28 cellular contexts compared by ENCODE assay signal in the genomic region with DNA sequence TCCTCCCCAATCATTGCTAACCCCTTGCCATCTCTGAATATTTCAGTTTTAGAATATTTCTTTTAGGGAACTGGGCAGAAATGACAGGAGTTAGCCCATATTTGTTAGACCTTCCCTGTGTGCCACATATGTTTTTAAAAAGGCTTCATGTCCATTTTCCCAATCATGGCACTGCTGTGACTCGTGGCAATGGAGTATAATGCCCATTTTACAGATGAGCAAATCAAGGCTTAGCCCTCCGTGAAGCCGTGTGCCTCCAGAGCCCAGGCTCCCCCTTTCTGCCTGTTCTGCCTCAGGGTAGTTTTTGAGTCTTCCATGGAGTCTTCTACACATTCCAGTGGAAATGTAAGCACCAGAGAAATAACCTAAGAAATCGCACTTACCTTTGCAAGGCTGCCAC.
A peak's percentile ranks its signal among the peaks of the same experiment; 100 is the strongest.
DNase-seq lines count a peak whose midpoint lies in the region; ATAC-seq, FAIRE-seq and TF ChIP-seq lines count a peak whose summit lies in the region.
"Had no signal": no experiment of that assay in that cellular context is flagged by ENCODE, and none has a peak within 500 bp of the region (broad histone marks: within the 10 kb centered on the region; RNA-seq: fewer than 3 reads in every experiment).

No MANE protein-coding gene starts in this region.

- no peaks in the 10 kb centered on the region for H3K36me3 Mint-ChIP-seq in CD14-positive monocyte
- H3K36me3 Mint-ChIP-seq: CD4-positive, alpha-beta memory T cell; CD4-positive, CD25-positive, alpha-beta regulatory T cell; CD8-positive, alpha-beta memory T cell had no signal

- intact Hi-C loops in heart right ventricle (cut with DNase I), result no loop called here
- intact Hi-C loops in K562 (cut with micrococcal nuclease), result no loop called here
- intact Hi-C loops in sigmoid colon (cut with DNase I), result no loop called here
- intact Hi-C loops in CD14-positive monocyte (cut with micrococcal nuclease), result no loop called here

- no TSS peak for BruUV-seq in K562 (replicated peaks; lab: Mats Ljungman, UMichigan)

- TF ChIP-seq CTCF in right atrium auricular region (IDR thresholded peaks at IDR 0.05) (no peak), heart right ventricle (IDR thresholded peaks at IDR 0.05) (no peak), K562 (IDR thresholded peaks at IDR 0.05 in 2 of 3, conservative IDR thresholded peaks at IDR 0.05 in 1 of 3; ENCODE audit: insufficient read depth in 2 of 3, low read depth in 1 of 3, low read length in 3 of 3) (no peak), H1 (IDR thresholded peaks at IDR 0.05; ENCODE audit: control extremely low read depth in 1 of 3, insufficient read depth in 1 of 3, low read depth in 1 of 3, low read length in 3 of 3) (no peak), sigmoid colon (IDR thresholded peaks at IDR 0.05) (no peak), CD14-positive monocyte (IDR thresholded peaks at IDR 0.05) (no peak)

- no peak for TF ChIP-seq EP300 in K562 (IDR thresholded peaks at IDR 0.05; ENCODE audit: low read length)
- no peak for TF ChIP-seq EP300 in H1 (IDR thresholded peaks at IDR 0.05; ENCODE audit: borderline replicate concordance in 1 of 2, low read depth in 2 of 2, low read length in 2 of 2)
- no peak for TF ChIP-seq EP300 in sigmoid colon (IDR thresholded peaks at IDR 0.05)

- H3K79me2 ChIP-seq in K562 (ENCODE audit: control insufficient read depth, insufficient read depth, low read length) (no peaks in the 10 kb centered on the region), H1 (ENCODE audit: control insufficient read depth in 1 of 2, insufficient read depth in 2 of 2, low read length in 2 of 2) (no peaks in the 10 kb centered on the region), Karpas-422 (ENCODE audit: low read length) (no peaks in the 10 kb centered on the region)

- no peak overlapping the region for H2BK5ac ChIP-seq in H1 (ENCODE audit: low read depth, low read length)

- CTCF ChIA-PET in K562 (lab: Yijun Ruan, JAX; ENCODE audit: low intra/inter-chr PET ratio) (no interaction called here), H1 (lab: Charles Lee; ENCODE audit: partially characterized antibody) (interaction anchor here (1.4 kb wide), 1 partner anchor 13 kb away, joined by 3 read pairs; no protein-coding TSS in a partner anchor)

- H3K23me2 ChIP-seq in H1 (ENCODE audit: low read depth, low read length), result 0 out of 2 replicates have a peak, but pooled peaks cover 2% of the 10 kb centered on the region

- no peaks in the 10 kb centered on the region for H3K4me1 Mint-ChIP-seq in CD14-positive monocyte
- H3K4me1 Mint-ChIP-seq: CD4-positive, alpha-beta memory T cell; CD4-positive, CD25-positive, alpha-beta regulatory T cell; CD8-positive, alpha-beta memory T cell had no signal

- peak overlapping the region; percentile 44; the same call in 1 of the 2 replicates for H3K18ac ChIP-seq in H1 (ENCODE audit: extremely low read depth, low read length)

- 0 out of 2 replicates have a peak overlapping the region, but pooled peaks have one; percentile 14 for H2BK12ac ChIP-seq in H1 (ENCODE audit: low read depth, low read length)

- no peak overlapping the region for H4K91ac ChIP-seq in H1 (replicated peaks; ENCODE audit: insufficient read length, low read length)

- H2BK120ac ChIP-seq in H1 (replicated peaks; ENCODE audit: low read depth, low read length), result no peak overlapping the region

- H3K4me2 ChIP-seq in K562 (ENCODE audit: insufficient read depth, low read length), result no peak overlapping the region
- H3K4me2 ChIP-seq in H1 (ENCODE audit: insufficient read depth in 1 of 2, low read depth in 2 of 2, low read length in 2 of 2), result no peak overlapping the region
- H3K4me2 ChIP-seq in Karpas-422 (ENCODE audit: low read depth, low read length, poor library complexity, severe bottlenecking), result no peak overlapping the region
- H3K4me2 ChIP-seq: BLaER1 treated with 17β-estradiol and CSF1 and Interleukin-3, amounts not matched to agents 10 nM and 100 nM had no signal

- no peak overlapping the region for H3K27ac Mint-ChIP-seq in CD14-positive monocyte
- H3K27ac Mint-ChIP-seq: B cell; CD4-positive, alpha-beta memory T cell; CD4-positive, CD25-positive, alpha-beta regulatory T cell had no signal

- TF ChIP-seq POLR2A in K562 (conservative IDR thresholded peaks at IDR 0.05) (no peak), H1 (IDR thresholded peaks at IDR 0.05; ENCODE audit: control extremely low read depth in 1 of 2, low read depth in 2 of 2, low read length in 2 of 2) (no peak), sigmoid colon (IDR thresholded peaks at IDR 0.05) (no peak)

- H3K4me3 Mint-ChIP-seq in CD14-positive monocyte, result peak overlapping the region in 1 of 2 donors; percentile 2
- H3K4me3 Mint-ChIP-seq: B cell; CD4-positive, alpha-beta memory T cell; CD4-positive, CD25-positive, alpha-beta regulatory T cell; CD8-positive, alpha-beta memory T cell had no signal

- peaks cover 0 to 4% (median 0%) of the 10 kb centered on the region in 7 donors for H3K9me3 Mint-ChIP-seq in CD14-positive monocyte
- H3K9me3 Mint-ChIP-seq: CD4-positive, alpha-beta memory T cell; CD4-positive, CD25-positive, alpha-beta regulatory T cell; CD8-positive, alpha-beta memory T cell had no signal

- DNase-seq in right atrium auricular region (ENCODE audit: low spot score), result peak; percentile 30
- no peak for DNase-seq in heart right ventricle
- DNase-seq in K562 (ENCODE audit: extremely low read depth in 1 of 4, low spot score in 3 of 4), result no peak
- no peak for DNase-seq in H1 (ENCODE audit: low read depth in 1 of 2, low spot score in 2 of 2)
- peak; percentile 8 for DNase-seq in sigmoid colon
- no peak for DNase-seq in CD14-positive monocyte (ENCODE audit: low spot score)
- no peak for DNase-seq in Karpas-422
- DNase-seq: 8988T; ACHN; AML-193; CD4-positive, alpha-beta memory T cell; CD4-positive, CD25-positive, alpha-beta regulatory T cell; CD8-positive, alpha-beta memory T cell; COR-L47; DMS 273 treated with DMSO at 0.1 percent for 48 hours; DMS153; DMS53; DMS79; DND-41; EL; GDM1 had no signal

- no peak overlapping the region for H4K8ac ChIP-seq in H1 (ENCODE audit: extremely low read depth, insufficient read depth, low read length)

- H3K9ac ChIP-seq in K562 (ENCODE audit: insufficient read depth in 1 of 2, low read depth in 2 of 2, low read length in 2 of 2), result no peak overlapping the region
- H3K9ac ChIP-seq in H1 (replicated peaks in 1 of 4; ENCODE audit: extremely low read depth in 1 of 4, low read depth in 3 of 4, low read length in 3 of 4), result no peak overlapping the region
- H3K9ac ChIP-seq in Karpas-422 (ENCODE audit: low read length), result no peak overlapping the region
- H3K9ac ChIP-seq: BLaER1 treated with 17β-estradiol and CSF1 and Interleukin-3, amounts not matched to agents 10 nM and 100 nM had no signal

- H3K4me1 ChIP-seq in right atrium auricular region (no peaks in the 10 kb centered on the region), heart right ventricle (no peaks in the 10 kb centered on the region), K562 (replicated peaks in 1 of 2; ENCODE audit: control insufficient read depth in 2 of 2, insufficient read depth in 2 of 2, low read length in 2 of 2) (no peaks in the 10 kb centered on the region; a peak in 1 of 5 replicates), H1 (replicated peaks in 1 of 4; ENCODE audit: control insufficient read depth in 3 of 4, insufficient read depth in 4 of 4, low read length in 3 of 4) (peaks cover 0 to 8% (median 6%) of the 10 kb centered on the region in 4 experiments; a peak in 5 of 7 replicates), sigmoid colon (no peaks in the 10 kb centered on the region), Karpas-422 (ENCODE audit: low read length) (peaks cover 14% of the 10 kb centered on the region)
- H3K4me1 ChIP-seq: BLaER1 treated with 17β-estradiol and CSF1 and Interleukin-3, amounts not matched to agents 10 nM and 100 nM had no signal

- no peak overlapping the region; the same call in 1 of the 2 replicates for H2AK5ac ChIP-seq in H1 (ENCODE audit: low read depth, low read length)

- no peak overlapping the region for H2BK15ac ChIP-seq in H1 (ENCODE audit: low read length)

- H3K27me3 ChIP-seq in right atrium auricular region (no peaks in the 10 kb centered on the region), heart right ventricle (no peaks in the 10 kb centered on the region), K562 (ENCODE audit: control insufficient read depth in 2 of 2, insufficient read depth in 2 of 2, low read length in 2 of 2) (peaks cover 0 to 26% of the 10 kb centered on the region in 2 experiments; a peak in 4 of 5 replicates), H1 (replicated peaks in 1 of 4; ENCODE audit: control insufficient read depth in 3 of 4, extremely low read depth in 1 of 4, insufficient read depth in 3 of 4, low read length in 3 of 4) (no peaks in the 10 kb centered on the region), sigmoid colon (no peaks in the 10 kb centered on the region), Karpas-422 (ENCODE audit: low read length) (no peaks in the 10 kb centered on the region)
- H3K27me3 ChIP-seq: BLaER1 treated with 17β-estradiol and CSF1 and Interleukin-3, amounts not matched to agents 10 nM and 100 nM had no signal

- no peak overlapping the region for H4K5ac ChIP-seq in H1 (ENCODE audit: insufficient read length, low read depth, low read length)

- H3K4ac ChIP-seq in H1 (replicated peaks; ENCODE audit: insufficient read length, low read depth, low read length), result no peak overlapping the region

- no peak overlapping the region for H3K56ac ChIP-seq in H1 (replicated peaks; ENCODE audit: insufficient read length, low read depth, low read length)

- H2BK20ac ChIP-seq in H1 (ENCODE audit: low read length), result 0 out of 2 replicates have a peak overlapping the region, but pooled peaks have one; percentile 61

- no peak overlapping the region for H3K4me3 ChIP-seq in right atrium auricular region
- H3K4me3 ChIP-seq in heart right ventricle, result no peak overlapping the region
- H3K4me3 ChIP-seq in K562, result no peak overlapping the region
- no peak overlapping the region for H3K4me3 ChIP-seq in H1 (ENCODE audit: extremely low read depth in 1 of 4, insufficient read depth in 2 of 4, low read depth in 3 of 4, low read length in 4 of 4)
- no peak overlapping the region for H3K4me3 ChIP-seq in sigmoid colon
- no peak overlapping the region for H3K4me3 ChIP-seq in Karpas-422 (ENCODE audit: low read length)
- H3K4me3 ChIP-seq: BLaER1 treated with 17β-estradiol and CSF1 and Interleukin-3, amounts not matched to agents 10 nM and 100 nM; GM12878 had no signal

- ATAC-seq in heart right ventricle (no peak), K562 (no peak)
- ATAC-seq: GM12878 had no signal

- in situ Hi-C loops in K562 (cut with MboI), result no loop called here

- H3K9me3 ChIP-seq in right atrium auricular region (no peaks in the 10 kb centered on the region), heart right ventricle (no peaks in the 10 kb centered on the region), K562 (replicated peaks; ENCODE audit: control insufficient read depth, insufficient read depth, low read depth, low read length) (no peaks in the 10 kb centered on the region), H1 (ENCODE audit: insufficient read depth in 2 of 2, low read depth in 1 of 2, low read length in 1 of 2) (no peaks in the 10 kb centered on the region), sigmoid colon (no peaks in the 10 kb centered on the region), Karpas-422 (ENCODE audit: low read length) (no peaks in the 10 kb centered on the region)
- H3K9me3 ChIP-seq: BLaER1 treated with 17β-estradiol and CSF1 and Interleukin-3, amounts not matched to agents 10 nM and 100 nM had no signal

- TF ChIP-seq RAD21 in K562 (CRISPR knock-in tag; conservative IDR thresholded peaks at IDR 0.05 in 1 of 2, IDR thresholded peaks at IDR 0.05 in 1 of 2) (no peak), H1 (IDR thresholded peaks at IDR 0.05 in 1 of 2, conservative IDR thresholded peaks at IDR 0.05 in 1 of 2; ENCODE audit: low read depth in 2 of 2, low read length in 2 of 2) (no peak)

- H3K27ac ChIP-seq in right atrium auricular region (no peak overlapping the region), heart right ventricle (no peak overlapping the region), K562 (ENCODE audit: extremely low read depth, low read depth, low read length) (no peak overlapping the region), H1 (ENCODE audit: low read depth, low read length) (no peak overlapping the region), sigmoid colon (no peak overlapping the region), Karpas-422 (ENCODE audit: low read length) (no peak overlapping the region)
- H3K27ac ChIP-seq: BLaER1 treated with 17β-estradiol and CSF1 and Interleukin-3, amounts not matched to agents 10 nM and 100 nM; C4-2B had no signal

- FAIRE-seq in K562 (lab: Jason Lieb, UNC) (no peak), H1 (lab: Jason Lieb, UNC) (no peak)
- FAIRE-seq: A204.1, GM12878, GM12892, GM18507 had no signal

- H3K36me3 ChIP-seq in right atrium auricular region (no peaks in the 10 kb centered on the region), heart right ventricle (no peaks in the 10 kb centered on the region), K562 (ENCODE audit: control insufficient read depth, insufficient read depth, low read length) (no peaks in the 10 kb centered on the region), H1 (ENCODE audit: control insufficient read depth in 2 of 4, insufficient read depth in 4 of 4, low read length in 3 of 4) (no peaks in the 10 kb centered on the region), sigmoid colon (no peaks in the 10 kb centered on the region), Karpas-422 (ENCODE audit: insufficient read depth, low read length) (no peaks in the 10 kb centered on the region)
- H3K36me3 ChIP-seq: BLaER1 treated with 17β-estradiol and CSF1 and Interleukin-3, amounts not matched to agents 10 nM and 100 nM had no signal

- no peak overlapping the region for H2AFZ ChIP-seq in K562 (ENCODE audit: low read depth, low read length)
- H2AFZ ChIP-seq in H1 (ENCODE audit: low read length), result no peak overlapping the region
- H2AFZ ChIP-seq in Karpas-422 (ENCODE audit: low read length), result no peak overlapping the region

- POLR2A ChIA-PET in K562 (lab: Yijun Ruan, JAX), result no interaction called here
- POLR2A ChIA-PET in H1 (lab: Charles Lee; ENCODE audit: partially characterized antibody), result interaction anchor here (0.8 kb wide), 1 partner anchor 11 kb away, joined by 3 read pairs; no protein-coding TSS in a partner anchor

- no peak overlapping the region for H3K23ac ChIP-seq in H1 (ENCODE audit: insufficient read length)

- no peak overlapping the region for H3K14ac ChIP-seq in H1 (ENCODE audit: insufficient read length)

- H4K20me1 ChIP-seq in K562 (replicated peaks; ENCODE audit: control insufficient read depth, insufficient read depth, low read length) (no peaks in the 10 kb centered on the region), H1 (replicated peaks in 1 of 2; ENCODE audit: control insufficient read depth in 1 of 2, insufficient read depth in 2 of 2, low read length in 2 of 2) (no peaks in the 10 kb centered on the region), Karpas-422 (ENCODE audit: insufficient read depth, low read depth, low read length) (no peaks in the 10 kb centered on the region)
- H4K20me1 ChIP-seq: BLaER1 treated with 17β-estradiol and CSF1 and Interleukin-3, amounts not matched to agents 10 nM and 100 nM had no signal

- peaks cover 0 to 2% (median 0%) of the 10 kb centered on the region in 3 donors for H3K27me3 Mint-ChIP-seq in CD14-positive monocyte (ENCODE audit: low read depth in 3 of 3)
- H3K27me3 Mint-ChIP-seq: B cell; CD4-positive, alpha-beta memory T cell; CD4-positive, CD25-positive, alpha-beta regulatory T cell had no signal

- H3K79me1 ChIP-seq in H1 (ENCODE audit: low read depth, low read length), result no peaks in the 10 kb centered on the region

- H3K9me1 ChIP-seq in K562 (ENCODE audit: control insufficient read depth, insufficient read depth, low read length), result no peaks in the 10 kb centered on the region

- 92 to 93% methylated on average over 4 of the region's 4 CpGs for whole genome bisulfite sequencing in heart right ventricle, 2 donors
- 5% methylated on average over 4 of the region's 4 CpGs for WGBS in K562 (ENCODE audit: insufficient coverage, low coverage, missing lambda C conversion rate)
- 95% methylated on average over 4 of the region's 4 CpGs; no CpG with 5 or more reads in 1 of the 2 experiments for WGBS in H1 (ENCODE audit: extremely low coverage in 1 of 2, insufficient coverage in 1 of 2, insufficient read length in 1 of 2, insufficient replicate concordance in 2 of 2, low coverage in 1 of 2, low lambda C conversion rate in 2 of 2, missing lambda C conversion rate in 1 of 2), 2 experiments
- WGBS in sigmoid colon, 2 donors, result 90 to 93% methylated on average over 4 of the region's 4 CpGs

- no peaks in the 10 kb centered on the region for H3K9me2 ChIP-seq in Karpas-422 (replicated peaks; ENCODE audit: insufficient read depth, low read length)

Comparison
In these comparisons a context has a peak if more than half of its experiments do, and no peak if none do; other contexts are left out.
1. DNase-seq: peak in right atrium auricular region (single experiment) and sigmoid colon (single experiment); none in heart right ventricle (0 of 2), K562 (0 of 4), H1 (0 of 2), CD14-positive monocyte (single experiment) and Karpas-422 (single experiment).